Comparison of ENCODE assay signal across 1 cellular context in the genomic region with DNA sequence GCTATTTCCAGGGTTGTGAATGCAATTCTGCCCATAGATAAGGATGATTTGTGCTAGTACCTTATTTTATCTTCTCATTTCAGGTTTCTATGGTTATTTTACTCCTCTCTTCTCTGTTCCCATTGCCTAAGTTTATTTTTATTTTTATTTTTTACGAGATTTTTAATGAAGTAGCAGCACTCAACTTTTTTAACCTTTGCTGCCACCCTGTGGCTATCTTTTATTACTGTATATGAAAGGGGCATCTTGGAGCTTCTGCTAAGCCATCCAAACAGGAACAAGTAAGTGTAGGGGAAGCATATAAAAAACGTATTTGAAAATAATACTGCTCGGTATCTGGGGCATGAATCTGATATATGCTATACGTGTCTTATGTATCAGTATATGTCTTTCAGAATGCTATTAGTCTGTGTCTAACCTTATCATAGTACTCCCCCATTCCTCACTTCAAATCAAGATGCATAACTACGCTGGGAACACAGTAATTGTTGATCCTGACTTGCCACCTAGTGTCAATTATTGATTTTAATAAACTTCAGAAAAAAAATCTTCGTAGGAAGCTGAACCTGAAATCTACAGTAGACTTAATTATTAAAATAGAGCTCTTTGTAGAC.
TF ChIP-seq lines count a peak whose summit lies in the region.

No MANE protein-coding gene starts in this region.

TF ChIP-seq in HEK293, 187 proteins besides CTCF, POLR2A, EP300 and RAD21 (continued from another document):
- TF ChIP-seq, protein P1, sequence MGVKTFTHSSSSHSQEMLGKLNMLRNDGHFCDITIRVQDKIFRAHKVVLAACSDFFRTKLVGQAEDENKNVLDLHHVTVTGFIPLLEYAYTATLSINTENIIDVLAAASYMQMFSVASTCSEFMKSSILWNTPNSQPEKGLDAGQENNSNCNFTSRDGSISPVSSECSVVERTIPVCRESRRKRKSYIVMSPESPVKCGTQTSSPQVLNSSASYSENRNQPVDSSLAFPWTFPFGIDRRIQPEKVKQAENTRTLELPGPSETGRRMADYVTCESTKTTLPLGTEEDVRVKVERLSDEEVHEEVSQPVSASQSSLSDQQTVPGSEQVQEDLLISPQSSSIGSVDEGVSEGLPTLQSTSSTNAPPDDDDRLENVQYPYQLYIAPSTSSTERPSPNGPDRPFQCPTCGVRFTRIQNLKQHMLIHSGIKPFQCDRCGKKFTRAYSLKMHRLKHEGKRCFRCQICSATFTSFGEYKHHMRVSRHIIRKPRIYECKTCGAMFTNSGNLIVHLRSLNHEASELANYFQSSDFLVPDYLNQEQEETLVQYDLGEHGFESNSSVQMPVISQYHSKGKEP (tag by site-specific recombination; IDR thresholded peaks at IDR 0.05), result no peak
- TF ChIP-seq ZNF114 (tag by site-specific recombination; IDR thresholded peaks at IDR 0.05), result no peak
- no peak for TF ChIP-seq ZNF16 (tag by site-specific recombination; IDR thresholded peaks at IDR 0.05; ENCODE audit: low read depth)
